ENCODE assay signal across 1 cellular context in genomic region chr11:93348931-93349330, GRCh38.
TF ChIP-seq lines count a peak whose summit lies in the region.

No MANE protein-coding gene starts in this region.

TF ChIP-seq in WTC11, 78 proteins besides CTCF, POLR2A, EP300 and RAD21 (continued from another document):
- TF ChIP-seq ERG (CRISPR knock-in tag; IDR thresholded peaks at IDR 0.05) = no peak
- TF ChIP-seq SP1 (CRISPR knock-in tag; conservative IDR thresholded peaks at IDR 0.05) = no peak
- no peak for TF ChIP-seq ESRRA (CRISPR knock-in tag; IDR thresholded peaks at IDR 0.05; ENCODE audit: borderline replicate concordance)
- TF ChIP-seq IRF2 (CRISPR knock-in tag; IDR thresholded peaks at IDR 0.05; ENCODE audit: borderline replicate concordance, low read depth) = no peak
- TF ChIP-seq NFATC4 (CRISPR knock-in tag; IDR thresholded peaks at IDR 0.05) = no peak
- TF ChIP-seq CREB1 (CRISPR knock-in tag; IDR thresholded peaks at IDR 0.05) = no peak
- TF ChIP-seq CBFB (CRISPR knock-in tag; IDR thresholded peaks at IDR 0.05; ENCODE audit: low read depth) = no peak
- TF ChIP-seq NFYB (CRISPR knock-in tag; conservative IDR thresholded peaks at IDR 0.05; ENCODE audit: low read depth) = no peak
- no peak for TF ChIP-seq ZBTB43 (CRISPR knock-in tag; IDR thresholded peaks at IDR 0.05)
- no peak for TF ChIP-seq MYBL2 (CRISPR knock-in tag; IDR thresholded peaks at IDR 0.05)
- TF ChIP-seq ARID4B (CRISPR knock-in tag; IDR thresholded peaks at IDR 0.05; ENCODE audit: borderline replicate concordance) = no peak
